In genomic region chr14:64934338-64934939, GRCh38 we compare ENCODE assay signal across 32 cellular contexts. TPM values are rescaled to one million over a fixed set of nuclear protein-coding genes. Genes with fewer than 3 reads are reported as not detected.
A peak's percentile ranks its signal among the peaks of the same experiment; 100 is the strongest.
DNase-seq lines count a peak whose midpoint lies in the region; ATAC-seq and TF ChIP-seq lines count a peak whose summit lies in the region.
"Had no signal": no experiment of that assay in that cellular context is flagged by ENCODE, and none has a peak within 500 bp of the region (broad histone marks: within the 10 kb centered on the region; RNA-seq: fewer than 3 reads in every experiment).

No MANE protein-coding gene starts in this region.

- no peak overlapping the region for H3K9ac ChIP-seq in SK-N-SH
- H3K9ac ChIP-seq: GM23248 had no signal

- TF ChIP-seq RAD21 in SK-N-SH (IDR thresholded peaks at IDR 0.05; ENCODE audit: low read length) = no peak

- 89% methylated on average over 1 of the region's 1 CpG for WGBS in SK-N-SH (ENCODE audit: low lambda C conversion rate)
- WGBS in adrenal gland, 4 donors = 23 to 37% (median 29%) methylated on average over 1 of the region's 1 CpG

- H3K4me3 ChIP-seq in SK-N-SH (ENCODE audit: low read depth in 2 of 2, low read length in 1 of 2) (no peak overlapping the region), adrenal gland (no peak overlapping the region)
- H3K4me3 ChIP-seq in CD4-positive, alpha-beta memory T cell (ENCODE audit: low read length in 2 of 2) = no peak overlapping the region
- H3K4me3 ChIP-seq: esophagus squamous epithelium, GM23248 had no signal

- H3K9me3 Mint-ChIP-seq in CD4-positive, alpha-beta memory T cell = no peaks in the 10 kb centered on the region
- H3K9me3 Mint-ChIP-seq in natural killer cell treated with Interleukin-12 subunit alpha and Interleukin-12 subunit beta and Interleukin-15 and Interleukin-18, amount 100 ng/mL, for 72 hours = no peaks in the 10 kb centered on the region
- H3K9me3 Mint-ChIP-seq: activated CD4-positive, alpha-beta T cell treated with anti-CD3 and anti-CD28 coated beads, Interleukin-2, amount 10 ng/mL, durations not matched to agents 24 days and 14 days; endodermal cell; T-helper 2 cell treated with Interferon-gamma antibody and Interleukin-4, amounts not matched to agents 5 μg/mL and 100 μg/mL, for 36 hours had no signal

- POLR2A ChIA-PET in SK-N-SH (lab: Yijun Ruan, JAX) = no interaction called here
- POLR2A ChIA-PET in CD4-positive, alpha-beta memory T cell (lab: Charles Lee; ENCODE audit: partially characterized antibody) = no interaction called here

- H3K27ac Mint-ChIP-seq in CD4-positive, alpha-beta memory T cell = peak overlapping the region in 6 of 7 donors; percentile 14 to 86 (median 36)
- H3K27ac Mint-ChIP-seq in natural killer cell treated with Interleukin-12 subunit alpha and Interleukin-12 subunit beta and Interleukin-15 and Interleukin-18, amount 100 ng/mL, for 72 hours = peak overlapping the region; percentile 66 to 95
- H3K27ac Mint-ChIP-seq: endodermal cell had no signal

- no peak overlapping the region for H2AFZ ChIP-seq in SK-N-SH (ENCODE audit: low read depth)
- H2AFZ ChIP-seq: GM23248 had no signal

- peaks cover 13% of the 10 kb centered on the region; the same call in 1 of the 2 replicates for H3K79me2 ChIP-seq in SK-N-SH (ENCODE audit: insufficient read depth)

- H3K27me3 Mint-ChIP-seq in CD4-positive, alpha-beta memory T cell = no peaks in the 10 kb centered on the region
- H3K27me3 Mint-ChIP-seq in natural killer cell treated with Interleukin-12 subunit alpha and Interleukin-12 subunit beta and Interleukin-15 and Interleukin-18, amount 100 ng/mL, for 72 hours = no peaks in the 10 kb centered on the region
- H3K27me3 Mint-ChIP-seq: activated CD4-positive, alpha-beta T cell treated with anti-CD3 and anti-CD28 coated beads, Interleukin-2, amount 10 ng/mL, durations not matched to agents 24 days and 14 days had no signal

- H3K9me2 ChIP-seq in SK-N-SH = no peaks in the 10 kb centered on the region

- no peak for TF ChIP-seq POLR2A in adrenal gland (IDR thresholded peaks at IDR 0.05)

- ATAC-seq in SK-N-SH treated with all-trans-retinoic acid at 6 μM for 48 hours (no peak), HG03175 (IDR thresholded peaks at IDR 0.05; ENCODE audit: unreplicated experiment) (no peak)
- ATAC-seq in natural killer cell treated with Interleukin-12 subunit alpha and Interleukin-12 subunit beta and Interleukin-15 and Interleukin-18, amount 100 ng/mL, for 72 hours = no peak

- CTCF ChIA-PET in SK-N-SH (lab: Yijun Ruan, JAX) = no interaction called here
- CTCF ChIA-PET in CD4-positive, alpha-beta memory T cell (lab: Charles Lee; ENCODE audit: partially characterized antibody) = interaction anchor here (1.4 kb wide), 1 partner anchor 8 kb away, joined by 3 read pairs; the partner anchor contains the start of gene GPX2

- intact Hi-C loops in CD4-positive, alpha-beta memory T cell (cut with micrococcal nuclease) = no loop called here
- intact Hi-C loops in adrenal gland (cut with DNase I) = no loop called here

- H3K36me3 ChIP-seq in SK-N-SH (replicated peaks in 1 of 2; ENCODE audit: control insufficient read depth in 1 of 2, insufficient read depth in 2 of 2, low read length in 1 of 2) = peaks cover 40 to 42% of the 10 kb centered on the region in 2 experiments
- peaks cover 38% of the 10 kb centered on the region for H3K36me3 ChIP-seq in CD4-positive, alpha-beta memory T cell (ENCODE audit: insufficient read depth, low read length)
- peaks cover 0 to 12% of the 10 kb centered on the region in 2 donors for H3K36me3 ChIP-seq in adrenal gland (replicated peaks in 1 of 2)

- H3K27me3 ChIP-seq in SK-N-SH (ENCODE audit: insufficient read depth) (no peaks in the 10 kb centered on the region), adrenal gland (no peaks in the 10 kb centered on the region)
- no peaks in the 10 kb centered on the region for H3K27me3 ChIP-seq in CD4-positive, alpha-beta memory T cell (ENCODE audit: insufficient read depth, low read length)
- H3K27me3 ChIP-seq: esophagus squamous epithelium had no signal

- no peak overlapping the region for H3K4me2 ChIP-seq in SK-N-SH

- no peaks in the 10 kb centered on the region; the same call in 1 of the 2 replicates for H4K20me1 ChIP-seq in SK-N-SH (ENCODE audit: insufficient read depth)

- peaks cover 36 to 66% (median 48%) of the 10 kb centered on the region in 4 donors for H3K4me1 Mint-ChIP-seq in CD4-positive, alpha-beta memory T cell
- peaks cover 24 to 26% of the 10 kb centered on the region in 2 donors for H3K4me1 Mint-ChIP-seq in natural killer cell treated with Interleukin-12 subunit alpha and Interleukin-12 subunit beta and Interleukin-15 and Interleukin-18, amount 100 ng/mL, for 72 hours (ENCODE audit: low read depth in 2 of 2)

- DNase-seq in SK-N-SH = no peak
- no peak for DNase-seq in CD4-positive, alpha-beta memory T cell
- no peak for DNase-seq in adrenal gland
- no peak for DNase-seq in natural killer cell treated with Interleukin-12 subunit alpha and Interleukin-12 subunit beta and Interleukin-15 and Interleukin-18, amount 100 ng/mL, for 72 hours (ENCODE audit: low spot score)
- no peak for DNase-seq in substantia nigra (lab: John Stamatoyannopoulos, UW)
- DNase-seq in stimulated activated CD4-positive, alpha-beta T cell treated with anti-CD3 and anti-CD28 coated beads, Interleukin-1b, Interleukin-23, amount 100 ng/mL, for 48 hours = no peak
- DNase-seq: activated CD4-positive, alpha-beta T cell treated with anti-CD3 and anti-CD28 coated beads, Interleukin-2, amount 10 ng/mL, durations not matched to agents 24 days and 14 days; activated effector memory CD4-positive, alpha-beta T cell treated with Interleukin-2 at 50 U/mL for 16 hours; AML-193; amygdala; COR-L47; cortex of kidney; DMS79; endodermal cell; esophagus squamous epithelium; GF-D8; GM23248; hypothalamus; midbrain; MV-4-11; NCI-H510A treated with DMSO at 0.1 percent for 48 hours; stimulated activated CD8-positive, alpha-beta memory T cell treated with anti-CD3 and anti-CD28 coated beads, Interleukin-4, amount 100 ng/mL, for 48 hours had no signal

- H3K4me1 ChIP-seq in SK-N-SH (ENCODE audit: control insufficient read depth in 1 of 2, insufficient read depth in 2 of 2, low read depth in 1 of 2, low read length in 1 of 2) (peaks cover 0 to 3% of the 10 kb centered on the region in 2 experiments; a peak in 3 of 4 replicates), adrenal gland (replicated peaks in 1 of 2) (peaks cover 14 to 59% of the 10 kb centered on the region in 2 donors)
- H3K4me1 ChIP-seq in CD4-positive, alpha-beta memory T cell (ENCODE audit: insufficient read depth, low read length) = peaks cover 49% of the 10 kb centered on the region

- no peak for TF ChIP-seq CTCF in SK-N-SH (IDR thresholded peaks at IDR 0.05)
- TF ChIP-seq CTCF in adrenal gland (IDR thresholded peaks at IDR 0.05) = no peak

- H3F3A ChIP-seq in SK-N-SH (replicated peaks; ENCODE audit: insufficient read depth) = peaks cover 16% of the 10 kb centered on the region

- no peak overlapping the region for H3K27ac ChIP-seq in SK-N-SH (ENCODE audit: low read depth in 2 of 2, low read length in 1 of 2)
- no peak overlapping the region for H3K27ac ChIP-seq in CD4-positive, alpha-beta memory T cell (ENCODE audit: low read depth, low read length)
- H3K27ac ChIP-seq in adrenal gland = peak overlapping the region in 3 of 5 donors; percentile 0 to 49 (median 29)
- H3K27ac ChIP-seq in substantia nigra (ENCODE audit: low read depth, low read length, poor library complexity, severe bottlenecking) = no peak overlapping the region
- H3K27ac ChIP-seq: GM23248 had no signal

- H3K9me3 ChIP-seq in SK-N-SH (no peaks in the 10 kb centered on the region), adrenal gland (replicated peaks in 1 of 3) (no peaks in the 10 kb centered on the region)
- no peaks in the 10 kb centered on the region for H3K9me3 ChIP-seq in CD4-positive, alpha-beta memory T cell (ENCODE audit: control insufficient read depth in 1 of 2, low read length in 2 of 2)
- H3K9me3 ChIP-seq: esophagus squamous epithelium had no signal

- no peak overlapping the region for H3K4me3 Mint-ChIP-seq in CD4-positive, alpha-beta memory T cell
- H3K4me3 Mint-ChIP-seq in natural killer cell treated with Interleukin-12 subunit alpha and Interleukin-12 subunit beta and Interleukin-15 and Interleukin-18, amount 100 ng/mL, for 72 hours = peak overlapping the region; percentile 34
- H3K4me3 Mint-ChIP-seq: endodermal cell had no signal

- no peak for TF ChIP-seq EP300 in SK-N-SH (IDR thresholded peaks at IDR 0.05; ENCODE audit: borderline replicate concordance in 1 of 2, low read depth in 1 of 2, low read length in 1 of 2)

- H3K36me3 Mint-ChIP-seq in CD4-positive, alpha-beta memory T cell = peaks cover 57 to 69% of the 10 kb centered on the region in 2 donors
- peaks cover 4% of the 10 kb centered on the region for H3K36me3 Mint-ChIP-seq in natural killer cell treated with Interleukin-12 subunit alpha and Interleukin-12 subunit beta and Interleukin-15 and Interleukin-18, amount 100 ng/mL, for 72 hours

RNA-seq across cellular contexts. Expression of gene GPX2, which starts 8.1 kb away (rescaled TPM):
- not detected in 2 replicates for polyA plus RNA-seq in SK-N-SH (2012; rRNA removed)
- polyA plus RNA-seq in SK-N-SH (2012; cell fraction: cytosol; rRNA removed) = not detected in 2 replicates
- polyA plus RNA-seq in SK-N-SH (2012; cell fraction: nucleus; rRNA removed) = not detected in 2 replicates
- total RNA-seq in CD4-positive, alpha-beta memory T cell = not detected
- polyA plus RNA-seq in CD4-positive, alpha-beta memory T cell = not detected
- total RNA-seq in adrenal gland = under 1 TPM in 2 of 8 donors, not detected in 6; 0.31 to 0.36 TPM
- polyA plus RNA-seq in adrenal gland = 1 to 10 TPM in 1 of 3 donors, under 1 TPM in 1, not detected in 1; 0.73 to 1.4 TPM
- not detected for total RNA-seq in natural killer cell treated with Interleukin-12 subunit alpha and Interleukin-12 subunit beta and Interleukin-15 and Interleukin-18, amount 100 ng/mL, for 72 hours
- total RNA-seq: A172; activated CD4-positive, alpha-beta T cell treated with anti-CD3 and anti-CD28 coated beads, Interleukin-2, amount 10 ng/mL, durations not matched to agents 24 days and 14 days; frontal cortex; GM23248; HT1080; posterior vena cava; RPMI7951; SK-MEL-5 had no signal
- polyA plus RNA-seq: GM23248 had no signal

RNA-seq across cellular contexts. Expression of gene CHURC1, which starts 20.2 kb away (rescaled TPM):
- polyA plus RNA-seq in SK-N-SH (2012; rRNA removed) (66.8 and 74.8 TPM in 2 replicates), adrenal gland (10 to 100 TPM; 36.7 to 97.0 (median 46.4) TPM)
- polyA plus RNA-seq in SK-N-SH (2012; cell fraction: cytosol; rRNA removed) = 90.1 and 147 TPM in 2 replicates
- 30.3 and 44.6 TPM in 2 replicates for polyA plus RNA-seq in SK-N-SH (2012; cell fraction: nucleus; rRNA removed)
- total RNA-seq in CD4-positive, alpha-beta memory T cell = 100 to 1,000 TPM; 112 to 116 TPM
- polyA plus RNA-seq in CD4-positive, alpha-beta memory T cell = 100 to 1,000 TPM; 147 to 176 TPM
- 100 to 1,000 TPM in 1 of 8 donors, 10 to 100 TPM in 7; 54.4 to 101 (median 74.2) TPM for total RNA-seq in adrenal gland
- 10 to 100 TPM; 27.8 to 38.6 TPM for total RNA-seq in natural killer cell treated with Interleukin-12 subunit alpha and Interleukin-12 subunit beta and Interleukin-15 and Interleukin-18, amount 100 ng/mL, for 72 hours

RNA-seq across cellular contexts. Expression of gene RAB15, which starts 37.7 kb away (rescaled TPM):
- 14.2 and 14.8 TPM in 2 replicates for polyA plus RNA-seq in SK-N-SH (2012; rRNA removed)
- polyA plus RNA-seq in SK-N-SH (2012; cell fraction: cytosol; rRNA removed) = 10.6 and 12.3 TPM in 2 replicates
- polyA plus RNA-seq in SK-N-SH (2012; cell fraction: nucleus; rRNA removed) = 31.4 and 35.1 TPM in 2 replicates
- 1 to 10 TPM; 5.2 to 5.4 TPM for total RNA-seq in CD4-positive, alpha-beta memory T cell
- polyA plus RNA-seq in CD4-positive, alpha-beta memory T cell = 1 to 10 TPM; 2.3 to 6.7 TPM
- total RNA-seq in adrenal gland = 1 to 10 TPM in 7 of 8 donors, under 1 TPM in 1; 0.95 to 8.9 (median 3.2) TPM
- polyA plus RNA-seq in adrenal gland = 1 to 10 TPM; 3.6 to 8.6 (median 5.8) TPM
- 1 to 10 TPM; 1.8 to 2.1 TPM for total RNA-seq in natural killer cell treated with Interleukin-12 subunit alpha and Interleukin-12 subunit beta and Interleukin-15 and Interleukin-18, amount 100 ng/mL, for 72 hours
- total RNA-seq: bronchial epithelial cell had no signal

RNA-seq across cellular contexts. Expression of gene FNTB, which starts 52.3 kb away (rescaled TPM):
- polyA plus RNA-seq in SK-N-SH (2012; rRNA removed) (18.4 and 19.8 TPM in 2 replicates), adrenal gland (10 to 100 TPM; 18.0 to 20.2 (median 18.7) TPM)
- polyA plus RNA-seq in SK-N-SH (2012; cell fraction: cytosol; rRNA removed) = 10.4 and 14.4 TPM in 2 replicates
- 25.6 and 28.8 TPM in 2 replicates for polyA plus RNA-seq in SK-N-SH (2012; cell fraction: nucleus; rRNA removed)
- 10 to 100 TPM; 12.1 to 13.6 TPM for total RNA-seq in CD4-positive, alpha-beta memory T cell
- polyA plus RNA-seq in CD4-positive, alpha-beta memory T cell = 10 to 100 TPM in 1 of 2 donors, 1 to 10 TPM in 1; 4.5 to 11.6 TPM
- total RNA-seq in adrenal gland = 10 to 100 TPM; 12.2 to 27.2 (median 25.0) TPM
- total RNA-seq in natural killer cell treated with Interleukin-12 subunit alpha and Interleukin-12 subunit beta and Interleukin-15 and Interleukin-18, amount 100 ng/mL, for 72 hours = 10 to 100 TPM; 13.4 to 30.9 TPM

RNA-seq across cellular contexts. Expression of gene SPTB, which starts 54.7 kb away (rescaled TPM):
- polyA plus RNA-seq in SK-N-SH (2012; rRNA removed) = 0.15 and 0.24 TPM in 2 replicates
- 0.08 TPM in 2 replicates for polyA plus RNA-seq in SK-N-SH (2012; cell fraction: cytosol; rRNA removed)
- polyA plus RNA-seq in SK-N-SH (2012; cell fraction: nucleus; rRNA removed) = 0.31 and 0.53 TPM in 2 replicates
- under 1 TPM; 0.03 to 0.09 TPM for total RNA-seq in CD4-positive, alpha-beta memory T cell
- polyA plus RNA-seq in CD4-positive, alpha-beta memory T cell = under 1 TPM in 1 of 2 donors, not detected in 1; 0.37 TPM
- 1 to 10 TPM in 3 of 8 donors, under 1 TPM in 5; 0.18 to 6.1 (median 0.58) TPM for total RNA-seq in adrenal gland
- 10 to 100 TPM in 1 of 3 donors, 1 to 10 TPM in 2; 1.1 to 14.5 (median 1.3) TPM for polyA plus RNA-seq in adrenal gland
- under 1 TPM; 0.07 to 0.14 TPM for total RNA-seq in natural killer cell treated with Interleukin-12 subunit alpha and Interleukin-12 subunit beta and Interleukin-15 and Interleukin-18, amount 100 ng/mL, for 72 hours
- total RNA-seq: activated CD4-positive, alpha-beta T cell treated with anti-CD3 and anti-CD28 coated beads, Interleukin-2, amount 10 ng/mL, durations not matched to agents 24 days and 14 days; bronchial epithelial cell; SK-MEL-5 had no signal

Comparison
In these comparisons a context has a peak if more than half of its experiments do, and no peak if none do; other contexts are left out.
1. H3K27ac ChIP-seq: peak in adrenal gland (3 of 5); none in SK-N-SH (0 of 2), CD4-positive, alpha-beta memory T cell (single experiment) and substantia nigra (single experiment).